Comparison of ENCODE assay signal across 17 cellular contexts in genomic region chr7:27642271-27642670, GRCh38.
"Had no signal": no experiment of that assay in that cellular context is flagged by ENCODE, and none has a peak within 500 bp of the region (broad histone marks: within the 10 kb centered on the region; RNA-seq: fewer than 3 reads in every experiment).

No MANE protein-coding gene starts in this region.

- H3K4me1 Mint-ChIP-seq: stimulated activated effector memory CD8-positive, alpha-beta T cell treated with anti-CD3 and anti-CD28 coated beads, Interleukin-12 subunit alpha, Interleukin-12 subunit beta, amount 100 ng/mL, for 72 hours had no signal

- H3K4me1 ChIP-seq: colonic mucosa had no signal

- H3K27ac Mint-ChIP-seq: activated CD4-positive, alpha-beta memory T cell treated with anti-CD3 and anti-CD28 coated beads, Interleukin-2, amount 10 ng/mL, durations not matched to agents 7 days and 5 days; activated CD4-positive, alpha-beta T cell treated with anti-CD3 and anti-CD28 coated beads for 36 hours; activated naive CD8-positive, alpha-beta T cell treated with anti-CD3 and anti-CD28 coated beads, Interleukin-2, amount 50 U/mL, for 24 hours; nephron progenitor cell; T-cell had no signal

- DNase-seq: activated CD4-positive, alpha-beta memory T cell treated with anti-CD3 and anti-CD28 coated beads, Interleukin-2, amount 10 ng/mL, durations not matched to agents 7 days and 5 days; activated CD4-positive, alpha-beta T cell treated with anti-CD3 and anti-CD28 coated beads for 36 hours; activated gamma-delta T cell treated with Interleukin-2 at 50 U/mL for 16 hours; activated naive CD8-positive, alpha-beta T cell treated with anti-CD3 and anti-CD28 coated beads, Interleukin-2, amount 50 U/mL, for 24 hours; activated T-cell treated with anti-CD3 and anti-CD28 coated beads, Interleukin-2, amount 50 U/mL, for 72 hours; caudate nucleus; colonic mucosa; effector CD4-positive, alpha-beta T cell; hypothalamus; mucosa of descending colon; nephron progenitor cell; ovary; T-cell; tibial artery had no signal

- H3K9me3 ChIP-seq: colonic mucosa, mucosa of descending colon, ovary, tibial artery had no signal

- H3K9me3 Mint-ChIP-seq: activated CD4-positive, alpha-beta memory T cell treated with anti-CD3 and anti-CD28 coated beads, Interleukin-2, amount 10 ng/mL, durations not matched to agents 7 days and 5 days; activated T-cell treated with anti-CD3 and anti-CD28 coated beads, Interleukin-2, amount 50 U/mL, for 72 hours; stimulated activated effector memory CD8-positive, alpha-beta T cell treated with anti-CD3 and anti-CD28 coated beads, Interleukin-12 subunit alpha, Interleukin-12 subunit beta, amount 100 ng/mL, for 72 hours had no signal

- H3K4me3 Mint-ChIP-seq: activated CD4-positive, alpha-beta memory T cell treated with anti-CD3 and anti-CD28 coated beads, Interleukin-2, amount 10 ng/mL, durations not matched to agents 7 days and 5 days; activated CD4-positive, alpha-beta T cell treated with anti-CD3 and anti-CD28 coated beads for 36 hours; activated naive CD8-positive, alpha-beta T cell treated with anti-CD3 and anti-CD28 coated beads, Interleukin-2, amount 50 U/mL, for 24 hours; nephron progenitor cell; T-cell had no signal

- H3K27ac ChIP-seq: colonic mucosa, ovary, VCaP had no signal

- H3K27me3 ChIP-seq: colonic mucosa, ovary, tibial artery had no signal

- ATAC-seq: activated CD4-positive, alpha-beta T cell treated with anti-CD3 and anti-CD28 coated beads for 36 hours; activated naive CD8-positive, alpha-beta T cell treated with anti-CD3 and anti-CD28 coated beads, Interleukin-2, amount 50 U/mL, for 24 hours; activated T-cell treated with anti-CD3 and anti-CD28 coated beads, Interleukin-2, amount 50 U/mL, for 72 hours; stimulated activated effector memory CD8-positive, alpha-beta T cell treated with anti-CD3 and anti-CD28 coated beads, Interleukin-12 subunit alpha, Interleukin-12 subunit beta, amount 100 ng/mL, for 72 hours; T-cell had no signal

- H3K4me3 ChIP-seq: colonic mucosa, mucosa of descending colon, ovary, smooth muscle cell, tibial artery had no signal

- H3K36me3 Mint-ChIP-seq: stimulated activated effector memory CD8-positive, alpha-beta T cell treated with anti-CD3 and anti-CD28 coated beads, Interleukin-12 subunit alpha, Interleukin-12 subunit beta, amount 100 ng/mL, for 72 hours had no signal

- H3K4me2 ChIP-seq: smooth muscle cell had no signal

- H3K36me3 ChIP-seq: colonic mucosa, ovary had no signal

- H3K27me3 Mint-ChIP-seq: activated CD4-positive, alpha-beta memory T cell treated with anti-CD3 and anti-CD28 coated beads, Interleukin-2, amount 10 ng/mL, durations not matched to agents 7 days and 5 days; activated CD4-positive, alpha-beta T cell treated with anti-CD3 and anti-CD28 coated beads for 36 hours; activated naive CD8-positive, alpha-beta T cell treated with anti-CD3 and anti-CD28 coated beads, Interleukin-2, amount 50 U/mL, for 24 hours; T-cell had no signal
